ENCODE assay signal across 18 cellular contexts in the genomic region with DNA sequence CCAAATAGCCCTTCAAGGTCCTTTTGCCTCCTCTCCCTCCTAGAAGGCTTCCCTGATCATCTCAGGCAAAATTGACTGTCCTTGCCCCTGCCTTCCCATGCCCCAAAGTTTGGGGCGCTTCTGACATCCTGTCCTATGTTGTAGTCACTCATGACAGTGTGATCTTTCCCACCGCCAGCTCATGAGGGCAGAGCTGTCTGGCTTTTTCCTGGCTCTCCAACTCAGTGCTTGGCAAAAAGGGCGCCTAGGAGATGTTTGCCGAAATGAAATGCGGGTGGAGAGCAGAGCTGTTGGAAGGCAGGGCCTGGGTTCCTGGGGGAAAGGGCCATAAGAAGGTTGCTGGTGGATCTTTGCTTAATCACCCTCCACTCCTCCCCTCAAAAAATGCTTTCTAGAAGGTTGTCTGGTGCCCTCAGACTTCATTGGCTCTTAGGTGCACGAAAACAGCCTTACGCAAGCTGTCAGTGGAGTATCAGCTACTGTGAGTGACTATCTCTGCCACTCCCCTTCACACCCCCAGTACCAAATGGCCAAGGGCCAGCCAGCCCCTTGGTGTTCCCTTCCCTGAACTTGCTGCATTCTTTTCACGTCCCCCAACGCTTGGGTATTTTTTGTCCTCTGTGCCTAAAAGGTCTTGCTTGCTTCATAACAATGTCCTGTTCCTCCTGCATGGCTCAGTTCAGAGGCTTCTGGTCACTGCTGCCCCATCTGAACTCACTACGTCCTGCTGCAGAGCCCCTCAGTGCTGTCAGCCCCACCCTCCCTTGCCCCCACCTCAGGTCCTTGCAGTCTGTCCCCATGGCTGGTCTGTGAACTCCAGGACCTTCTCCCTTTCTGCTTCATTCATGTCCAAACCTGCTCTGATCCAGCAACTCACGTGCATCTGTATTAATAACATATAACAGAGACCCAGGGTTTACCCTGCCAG. TPM values are rescaled to one million over a fixed set of nuclear protein-coding genes. Genes with fewer than 3 reads are reported as not detected.
DNase-seq lines count a peak whose midpoint lies in the region; ATAC-seq lines count a peak whose summit lies in the region.
"Had no signal": no experiment of that assay in that cellular context is flagged by ENCODE, and none has a peak within 500 bp of the region (broad histone marks: within the 10 kb centered on the region; RNA-seq: fewer than 3 reads in every experiment).

No MANE protein-coding gene starts in this region.

- H3K4me3 Mint-ChIP-seq in stimulated activated naive CD8-positive, alpha-beta T cell treated with anti-CD3 and anti-CD28 coated beads, Interleukin-15, Interleukin-2, amounts not matched to agents 100 ng/mL and 50 ng/mL, for 24 hours = no peak overlapping the region
- H3K4me3 Mint-ChIP-seq in T-helper 17 cell = peak overlapping the region; percentile 33
- peak overlapping the region; percentile 1 for H3K4me3 Mint-ChIP-seq in natural killer cell treated with Interleukin-12 subunit alpha and Interleukin-12 subunit beta and Interleukin-15 and Interleukin-18, amount 100 ng/mL, for 72 hours
- H3K4me3 Mint-ChIP-seq: activated CD4-positive, alpha-beta T cell treated with anti-CD3 and anti-CD28 coated beads, Interleukin-2, amount 10 ng/mL, durations not matched to agents 24 days and 14 days had no signal

- no peaks in the 10 kb centered on the region for H3K9me3 ChIP-seq in T-helper 17 cell (ENCODE audit: control insufficient read depth, low read length, poor library complexity, severe bottlenecking)
- H3K9me3 ChIP-seq: mucosa of descending colon, ovary had no signal

- H3K36me3 Mint-ChIP-seq in stimulated activated naive CD8-positive, alpha-beta T cell treated with anti-CD3 and anti-CD28 coated beads, Interleukin-15, Interleukin-2, amounts not matched to agents 100 ng/mL and 50 ng/mL, for 24 hours (ENCODE audit: low read depth) = no peaks in the 10 kb centered on the region
- H3K36me3 Mint-ChIP-seq in T-helper 17 cell (ENCODE audit: low read depth) = no peaks in the 10 kb centered on the region
- H3K36me3 Mint-ChIP-seq in natural killer cell treated with Interleukin-12 subunit alpha and Interleukin-12 subunit beta and Interleukin-15 and Interleukin-18, amount 100 ng/mL, for 72 hours = no peaks in the 10 kb centered on the region

- no peaks in the 10 kb centered on the region for H3K9me3 Mint-ChIP-seq in stimulated activated naive CD8-positive, alpha-beta T cell treated with anti-CD3 and anti-CD28 coated beads, Interleukin-15, Interleukin-2, amounts not matched to agents 100 ng/mL and 50 ng/mL, for 24 hours
- H3K9me3 Mint-ChIP-seq in natural killer cell treated with Interleukin-12 subunit alpha and Interleukin-12 subunit beta and Interleukin-15 and Interleukin-18, amount 100 ng/mL, for 72 hours = no peaks in the 10 kb centered on the region
- H3K9me3 Mint-ChIP-seq: activated CD4-positive, alpha-beta T cell treated with anti-CD3 and anti-CD28 coated beads, Interleukin-2, amount 10 ng/mL, durations not matched to agents 24 days and 14 days; activated T-cell treated with anti-CD3 and anti-CD28 coated beads, Interleukin-2, amount 50 U/mL, for 72 hours had no signal

- no peaks in the 10 kb centered on the region for H3K27me3 Mint-ChIP-seq in stimulated activated naive CD8-positive, alpha-beta T cell treated with anti-CD3 and anti-CD28 coated beads, Interleukin-15, Interleukin-2, amounts not matched to agents 100 ng/mL and 50 ng/mL, for 24 hours
- H3K27me3 Mint-ChIP-seq in T-helper 17 cell = no peaks in the 10 kb centered on the region
- H3K27me3 Mint-ChIP-seq in natural killer cell treated with Interleukin-12 subunit alpha and Interleukin-12 subunit beta and Interleukin-15 and Interleukin-18, amount 100 ng/mL, for 72 hours = no peaks in the 10 kb centered on the region

- DNase-seq in stimulated activated naive CD8-positive, alpha-beta T cell treated with anti-CD3 and anti-CD28 coated beads, Interleukin-15, Interleukin-2, amounts not matched to agents 100 U/mL and 50 U/mL, for 24 hours = no peak
- no peak for DNase-seq in T-helper 17 cell
- DNase-seq in natural killer cell treated with Interleukin-12 subunit alpha and Interleukin-12 subunit beta and Interleukin-15 and Interleukin-18, amount 100 ng/mL, for 72 hours (ENCODE audit: low spot score) = no peak
- no peak for DNase-seq in activated gamma-delta T cell treated with Interleukin-2 at 50 U/mL for 16 hours
- DNase-seq in activated CD8-positive, alpha-beta memory T cell treated with anti-CD3 and anti-CD28 coated beads, Interleukin-2, amount 50 U/mL, for 4 hours = no peak
- DNase-seq in HPDE6-E6E7 (ENCODE audit: extremely low spot score) = no peak
- DNase-seq: activated CD4-positive, alpha-beta T cell treated with anti-CD3 and anti-CD28 coated beads, Interleukin-2, amount 10 ng/mL, durations not matched to agents 24 days and 14 days; activated T-cell treated with anti-CD3 and anti-CD28 coated beads, Interleukin-2, amount 50 U/mL, for 72 hours; amygdala; central memory CD4-positive, alpha-beta T cell; effector CD8-positive, alpha-beta T cell; GF-D8; mucosa of descending colon; NCI-H1694; NCI-H2227 treated with DMSO at 0.1 percent for 48 hours had no signal

- ATAC-seq in stimulated activated naive CD8-positive, alpha-beta T cell treated with anti-CD3 and anti-CD28 coated beads, Interleukin-15, Interleukin-2, amounts not matched to agents 100 U/mL and 50 U/mL, for 24 hours = no peak
- ATAC-seq in T-helper 17 cell = no peak
- no peak for ATAC-seq in natural killer cell treated with Interleukin-12 subunit alpha and Interleukin-12 subunit beta and Interleukin-15 and Interleukin-18, amount 100 ng/mL, for 72 hours
- ATAC-seq: activated T-cell treated with anti-CD3 and anti-CD28 coated beads, Interleukin-2, amount 50 U/mL, for 72 hours; mucosa of descending colon; sciatic nerve had no signal

- peak overlapping the region; percentile 1 for H3K27ac Mint-ChIP-seq in stimulated activated naive CD8-positive, alpha-beta T cell treated with anti-CD3 and anti-CD28 coated beads, Interleukin-15, Interleukin-2, amounts not matched to agents 100 ng/mL and 50 ng/mL, for 24 hours
- H3K27ac Mint-ChIP-seq in T-helper 17 cell = no peak overlapping the region
- no peak overlapping the region for H3K27ac Mint-ChIP-seq in natural killer cell treated with Interleukin-12 subunit alpha and Interleukin-12 subunit beta and Interleukin-15 and Interleukin-18, amount 100 ng/mL, for 72 hours
- H3K27ac Mint-ChIP-seq: activated CD4-positive, alpha-beta T cell treated with anti-CD3 and anti-CD28 coated beads, Interleukin-2, amount 10 ng/mL, durations not matched to agents 24 days and 14 days; activated T-cell treated with anti-CD3 and anti-CD28 coated beads, Interleukin-2, amount 50 U/mL, for 72 hours had no signal

- H3K4me1 Mint-ChIP-seq in stimulated activated naive CD8-positive, alpha-beta T cell treated with anti-CD3 and anti-CD28 coated beads, Interleukin-15, Interleukin-2, amounts not matched to agents 100 ng/mL and 50 ng/mL, for 24 hours (ENCODE audit: low read depth) = peaks cover 21% of the 10 kb centered on the region
- H3K4me1 Mint-ChIP-seq in T-helper 17 cell = peaks cover 14% of the 10 kb centered on the region
- peaks cover 19 to 21% of the 10 kb centered on the region in 2 donors for H3K4me1 Mint-ChIP-seq in natural killer cell treated with Interleukin-12 subunit alpha and Interleukin-12 subunit beta and Interleukin-15 and Interleukin-18, amount 100 ng/mL, for 72 hours (ENCODE audit: low read depth in 2 of 2)

RNA-seq across cellular contexts. Expression of gene SLC25A51, which starts 2.6 kb away (rescaled TPM):
- total RNA-seq in T-helper 17 cell = 10 to 100 TPM; 23.5 to 26.4 TPM
- total RNA-seq in natural killer cell treated with Interleukin-12 subunit alpha and Interleukin-12 subunit beta and Interleukin-15 and Interleukin-18, amount 100 ng/mL, for 72 hours = 10 to 100 TPM; 28.7 to 34.7 TPM
